ENCODE assay signal across 13 cellular contexts in the genomic region with DNA sequence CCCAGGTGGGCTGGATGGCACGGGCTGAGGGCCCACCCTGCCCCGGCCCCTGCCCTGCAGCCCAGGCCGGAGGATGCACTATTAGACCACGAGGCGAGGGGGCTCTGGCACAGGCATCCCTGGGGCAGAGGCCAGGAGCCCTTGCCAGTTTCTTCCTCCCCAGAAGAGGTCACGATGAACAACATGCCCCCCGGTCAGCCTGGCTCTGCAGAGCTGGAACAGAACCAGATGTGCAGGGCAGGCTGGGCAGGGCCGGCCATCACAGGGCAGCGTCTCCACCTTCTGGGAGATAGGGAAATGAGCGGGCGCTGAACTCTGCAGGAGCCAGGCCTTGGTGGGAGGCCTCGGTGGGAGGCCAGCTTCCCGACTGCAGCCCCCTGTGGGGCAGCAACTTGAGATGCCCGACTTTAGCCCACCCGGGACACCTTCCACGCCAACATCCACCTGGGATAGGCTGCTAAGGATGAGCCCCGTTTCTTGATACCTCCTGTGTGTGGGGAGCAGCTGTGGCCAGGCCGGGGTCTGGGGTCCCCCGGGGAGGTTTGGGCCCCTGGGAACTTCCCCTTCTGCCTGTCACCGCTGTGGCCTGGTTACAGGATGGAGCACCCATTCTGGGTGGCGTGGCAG. TPM values are rescaled to one million over a fixed set of nuclear protein-coding genes. Genes with fewer than 3 reads are reported as not detected.
A peak's percentile ranks its signal among the peaks of the same experiment; 100 is the strongest.
DNase-seq lines count a peak whose midpoint lies in the region; ATAC-seq and TF ChIP-seq lines count a peak whose summit lies in the region.
"Had no signal": no experiment of that assay in that cellular context is flagged by ENCODE, and none has a peak within 500 bp of the region (broad histone marks: within the 10 kb centered on the region; RNA-seq: fewer than 3 reads in every experiment).

No MANE protein-coding gene starts in this region.

- peaks cover 32% of the 10 kb centered on the region for H3K4me1 ChIP-seq in RWPE2 (ENCODE audit: insufficient read depth, poor library complexity, severe bottlenecking)
- H3K4me1 ChIP-seq in spleen: peaks cover 0 to 27% (median 7%) of the 10 kb centered on the region in 6 donors

- H3K27ac ChIP-seq in RWPE2 (ENCODE audit: poor library complexity, severe bottlenecking): peak overlapping the region; percentile 98
- no peak overlapping the region for H3K27ac ChIP-seq in spleen

- peaks cover 2% of the 10 kb centered on the region for H3K36me3 Mint-ChIP-seq in activated naive CD4-positive, alpha-beta T cell treated with anti-CD3 and anti-CD28 coated beads for 36 hours (ENCODE audit: low read depth)
- H3K36me3 Mint-ChIP-seq: immature natural killer cell; naive thymus-derived CD8-positive, alpha-beta T cell had no signal

- H3K4me1 Mint-ChIP-seq in activated naive CD4-positive, alpha-beta T cell treated with anti-CD3 and anti-CD28 coated beads for 36 hours (ENCODE audit: low read depth): peaks cover 11% of the 10 kb centered on the region
- H3K4me1 Mint-ChIP-seq: immature natural killer cell had no signal

- DNase-seq in activated naive CD4-positive, alpha-beta T cell treated with anti-CD3 and anti-CD28 coated beads for 36 hours: peak; percentile 3
- no peak for DNase-seq in activated naive CD4-positive, alpha-beta T cell (lab: John Stamatoyannopoulos, UW)
- peak; percentile 56 for DNase-seq in RWPE2 (ENCODE audit: low spot score)
- DNase-seq in islet precursor cell: peak; percentile 52
- peak; percentile 59 for DNase-seq in spleen
- DNase-seq in AG08395 (ENCODE audit: low spot score): no peak
- DNase-seq: DMS79; GOT3; immature natural killer cell; stimulated activated CD4-positive, alpha-beta T cell treated with anti-CD3 and anti-CD28 coated beads, Interleukin-12 subunit alpha, Interleukin-12 subunit beta, amount 100 ng/mL, for 4 hours had no signal

- H3K9me3 Mint-ChIP-seq in activated naive CD4-positive, alpha-beta T cell treated with anti-CD3 and anti-CD28 coated beads for 36 hours: no peaks in the 10 kb centered on the region
- H3K9me3 Mint-ChIP-seq: immature natural killer cell; naive thymus-derived CD8-positive, alpha-beta T cell had no signal

- CTCF ChIA-PET in activated naive CD4-positive, alpha-beta T cell treated with anti-CD3 and anti-CD28 coated beads for 36 hours (lab: Charles Lee): no interaction called here

- no peak for ATAC-seq in RWPE2 (ENCODE audit: low read depth)
- ATAC-seq in HG02610 (IDR thresholded peaks at IDR 0.05; ENCODE audit: unreplicated experiment): no peak
- ATAC-seq in HG03457 (IDR thresholded peaks at IDR 0.05; ENCODE audit: unreplicated experiment): no peak
- ATAC-seq: naive thymus-derived CD8-positive, alpha-beta T cell had no signal

- H3K4me3 Mint-ChIP-seq in activated naive CD4-positive, alpha-beta T cell treated with anti-CD3 and anti-CD28 coated beads for 36 hours: no peak overlapping the region
- H3K4me3 Mint-ChIP-seq: immature natural killer cell; naive thymus-derived CD8-positive, alpha-beta T cell had no signal

- intact Hi-C loops in activated naive CD4-positive, alpha-beta T cell treated with anti-CD3 and anti-CD28 coated beads for 36 hours (cut with micrococcal nuclease): no loop called here
- intact Hi-C loops in spleen (cut with DNase I; ENCODE audit: low total_unique reads): no loop called here

- WGBS in spleen, 5 donors: 77 to 87% (median 82%) methylated on average over 12 to 21 of the region's 21 CpGs

- TF ChIP-seq CTCF in RWPE2 (IDR thresholded peaks at IDR 0.05; ENCODE audit: poor library complexity, severe bottlenecking) (no peak), spleen (IDR thresholded peaks at IDR 0.05 in 8 of 11, conservative IDR thresholded peaks at IDR 0.05 in 3 of 11) (no peak)

- H3K36me3 ChIP-seq in RWPE2 (ENCODE audit: low read depth) (peaks cover 6% of the 10 kb centered on the region; the same call in 1 of the 2 replicates), spleen (peaks cover 0 to 61% (median 11%) of the 10 kb centered on the region in 6 donors)

- no peak for TF ChIP-seq POLR2A in spleen (IDR thresholded peaks at IDR 0.05)

- H3K27ac Mint-ChIP-seq in activated naive CD4-positive, alpha-beta T cell treated with anti-CD3 and anti-CD28 coated beads for 36 hours: no peak overlapping the region
- H3K27ac Mint-ChIP-seq: immature natural killer cell had no signal

- no peaks in the 10 kb centered on the region for H3K27me3 Mint-ChIP-seq in activated naive CD4-positive, alpha-beta T cell treated with anti-CD3 and anti-CD28 coated beads for 36 hours (ENCODE audit: low read depth)
- H3K27me3 Mint-ChIP-seq: naive thymus-derived CD8-positive, alpha-beta T cell had no signal

- H3K9me3 ChIP-seq in RWPE2 (ENCODE audit: severe bottlenecking) (no peaks in the 10 kb centered on the region), spleen (no peaks in the 10 kb centered on the region)

- no peak overlapping the region for H3K4me3 ChIP-seq in RWPE2 (ENCODE audit: severe bottlenecking)
- H3K4me3 ChIP-seq in spleen: no peak overlapping the region

- no peaks in the 10 kb centered on the region for H3K27me3 ChIP-seq in RWPE2 (ENCODE audit: insufficient read depth, poor library complexity, severe bottlenecking)
- no peaks in the 10 kb centered on the region for H3K27me3 ChIP-seq in spleen (replicated peaks in 1 of 7)

RNA-seq across cellular contexts. Expression of a gene that starts 21.8 kb away (rescaled TPM):
- total RNA-seq in activated naive CD4-positive, alpha-beta T cell treated with anti-CD3 and anti-CD28 coated beads for 36 hours: 1 to 10 TPM; 8.8 to 9.8 TPM
- total RNA-seq in spleen: 1 to 10 TPM; 5.7 to 8.1 (median 7.9) TPM
- 10 to 100 TPM in 2 of 3 donors, 1 to 10 TPM in 1; 7.7 to 10.4 (median 10.1) TPM for polyA plus RNA-seq in spleen

RNA-seq across cellular contexts. Expression of a gene that starts 21.8 kb away (rescaled TPM):
- total RNA-seq in activated naive CD4-positive, alpha-beta T cell treated with anti-CD3 and anti-CD28 coated beads for 36 hours: 10 to 100 TPM; 10.9 to 11.9 TPM
- 10 to 100 TPM; 17.0 to 22.9 (median 18.8) TPM for total RNA-seq in spleen
- polyA plus RNA-seq in spleen: 10 to 100 TPM in 2 of 3 donors, 1 to 10 TPM in 1; 8.3 to 13.4 (median 10.8) TPM

Comparison
In these comparisons a context has a peak if more than half of its experiments do, and no peak if none do; other contexts are left out.
1. DNase-seq: peak in activated naive CD4-positive, alpha-beta T cell treated with anti-CD3 and anti-CD28 coated beads for 36 hours (single experiment), RWPE2 (single experiment), islet precursor cell (single experiment) and spleen (single experiment); none in activated naive CD4-positive, alpha-beta T cell (0 of 4) and AG08395 (single experiment).